In the genomic region with DNA sequence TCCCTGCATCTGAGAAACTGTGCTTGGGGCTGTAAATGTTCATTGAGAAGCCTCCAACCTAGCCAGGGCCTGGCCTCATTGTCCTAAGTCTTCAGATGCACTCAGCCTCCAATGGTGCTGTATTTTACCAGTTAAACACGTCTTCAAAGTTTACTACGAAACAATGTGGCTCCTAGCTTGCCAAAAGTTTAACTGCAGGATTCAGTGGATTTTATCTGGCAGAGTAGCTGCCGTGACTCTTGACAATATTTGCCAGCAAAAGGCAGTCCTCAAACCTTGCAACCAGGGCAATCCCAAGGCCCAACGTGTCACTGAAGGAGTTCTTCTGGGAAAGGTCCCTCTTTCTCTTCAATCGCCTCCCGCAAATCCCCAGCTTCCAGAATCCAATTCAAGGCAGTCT, we compare ENCODE assay signal across 11 cellular contexts. TPM values are rescaled to one million over a fixed set of nuclear protein-coding genes. Genes with fewer than 3 reads are reported as not detected.
A peak's percentile ranks its signal among the peaks of the same experiment; 100 is the strongest.
DNase-seq lines count a peak whose midpoint lies in the region; ATAC-seq and TF ChIP-seq lines count a peak whose summit lies in the region.
"Had no signal": no experiment of that assay in that cellular context is flagged by ENCODE, and none has a peak within 500 bp of the region (broad histone marks: within the 10 kb centered on the region; RNA-seq: fewer than 3 reads in every experiment).

No MANE protein-coding gene starts in this region.

- H3K79me2 ChIP-seq in neural progenitor cell (ENCODE audit: low read depth), result no peaks in the 10 kb centered on the region

- H3K27ac Mint-ChIP-seq in neural progenitor cell, result no peak overlapping the region

- no peaks in the 10 kb centered on the region for H3K36me3 Mint-ChIP-seq in neural progenitor cell

- no peaks in the 10 kb centered on the region for H3K9me3 ChIP-seq in heart left ventricle
- H3K9me3 ChIP-seq in neural progenitor cell (ENCODE audit: low read depth), result no peaks in the 10 kb centered on the region
- no peaks in the 10 kb centered on the region for H3K9me3 ChIP-seq in upper lobe of left lung
- H3K9me3 ChIP-seq: A549 had no signal

- peaks cover 3% of the 10 kb centered on the region for H3K4me1 Mint-ChIP-seq in neural progenitor cell

- intact Hi-C loops in heart left ventricle (cut with DNase I), result loop anchor here (5.0 to 10.0 kb wide), 11 partner anchors 133 to 1385 kb away; no protein-coding TSS in a partner anchor
- intact Hi-C loops in Right ventricle myocardium inferior (cut with DNase I), result loop anchor here (5.0 kb wide), 2 partner anchors 573 to 1378 kb away; no protein-coding TSS in a partner anchor
- intact Hi-C loops in posterior vena cava (cut with DNase I), result loop anchor here in 1 of 2 donors (5.0 kb wide), 1 partner anchor 133 kb away; no protein-coding TSS in a partner anchor

- peak overlapping the region in 11 of 12 donors; percentile 18 to 88 (median 74) for H3K4me3 ChIP-seq in heart left ventricle
- H3K4me3 ChIP-seq in fibroblast of villous mesenchyme (ENCODE audit: low read depth, low read length), result peak overlapping the region; percentile 82
- no peak overlapping the region for H3K4me3 ChIP-seq in neural progenitor cell
- peak overlapping the region; percentile 5 to 84 (median 68) for H3K4me3 ChIP-seq in upper lobe of left lung

- H4K20me1 ChIP-seq in neural progenitor cell (ENCODE audit: low read depth), result no peaks in the 10 kb centered on the region

- peaks cover 7% of the 10 kb centered on the region for H3K27me3 Mint-ChIP-seq in neural progenitor cell (ENCODE audit: insufficient read depth, low read depth)

- TF ChIP-seq EP300 in upper lobe of left lung (IDR thresholded peaks at IDR 0.05), result no peak

- DNase-seq in heart left ventricle (no peak), Right ventricle myocardium inferior (ENCODE audit: missing footprints) (no peak), fibroblast of villous mesenchyme (ENCODE audit: low read depth) (no peak), neural progenitor cell (ENCODE audit: low spot score) (no peak), upper lobe of left lung (no peak), NCI-H1436 treated with DMSO at 0.1 percent for 48 hours (lab: John Stamatoyannopoulos, UW) (no peak), posterior vena cava (ENCODE audit: low spot score) (no peak), omental fat pad (ENCODE audit: low spot score) (no peak)
- DNase-seq: activated T-cell treated with anti-CD3 and anti-CD28 coated beads for 4 hours had no signal

- H3K4me2 ChIP-seq in neural progenitor cell, result peak overlapping the region; percentile 98

- no peak overlapping the region for H2AFZ ChIP-seq in neural progenitor cell (replicated peaks)

- peaks cover 0 to 21% (median 2%) of the 10 kb centered on the region in 12 donors for H3K4me1 ChIP-seq in heart left ventricle
- H3K4me1 ChIP-seq in neural progenitor cell, result no peaks in the 10 kb centered on the region
- H3K4me1 ChIP-seq in upper lobe of left lung, result peaks cover 9 to 47% (median 28%) of the 10 kb centered on the region in 4 donors

- H3K27me3 ChIP-seq in heart left ventricle (peaks cover 0 to 5% (median 0%) of the 10 kb centered on the region in 9 donors), neural progenitor cell (peaks cover 44% of the 10 kb centered on the region), upper lobe of left lung (no peaks in the 10 kb centered on the region)

- H3K9me3 Mint-ChIP-seq in neural progenitor cell, result no peaks in the 10 kb centered on the region

- TF ChIP-seq POLR2A in heart left ventricle (IDR thresholded peaks at IDR 0.05) (no peak), upper lobe of left lung (IDR thresholded peaks at IDR 0.05) (no peak)

- H3K9ac ChIP-seq in neural progenitor cell, result no peak overlapping the region

- H3F3A ChIP-seq in neural progenitor cell (ENCODE audit: low read depth), result peaks cover 8% of the 10 kb centered on the region

- 50 to 64% (median 56%) methylated on average over 6 of the region's 6 CpGs for WGBS in heart left ventricle, 4 donors
- WGBS in upper lobe of left lung, 2 donors, result 47 to 51% methylated on average over 6 of the region's 6 CpGs

- peak overlapping the region; percentile 81 for H3K4me3 Mint-ChIP-seq in neural progenitor cell

- no peaks in the 10 kb centered on the region for H3K36me3 ChIP-seq in heart left ventricle
- H3K36me3 ChIP-seq in neural progenitor cell, result no peaks in the 10 kb centered on the region
- H3K36me3 ChIP-seq in upper lobe of left lung, result no peaks in the 10 kb centered on the region
- H3K36me3 ChIP-seq: cardiac muscle cell had no signal

- H3K27ac ChIP-seq in heart left ventricle (peak overlapping the region in 8 of 12 donors; percentile 8 to 83 (median 74)), neural progenitor cell (no peak overlapping the region), upper lobe of left lung (peak overlapping the region; percentile 1 to 75 (median 33))
- H3K27ac ChIP-seq: cardiac muscle cell had no signal

- TF ChIP-seq CTCF in heart left ventricle (IDR thresholded peaks at IDR 0.05) (no peak), fibroblast of villous mesenchyme (IDR thresholded peaks at IDR 0.05; ENCODE audit: insufficient read depth, low read depth, low read length) (no peak), neural progenitor cell (IDR thresholded peaks at IDR 0.05) (no peak), upper lobe of left lung (IDR thresholded peaks at IDR 0.05) (no peak), omental fat pad (IDR thresholded peaks at IDR 0.05) (no peak)

- no peak for ATAC-seq in heart left ventricle
- no peak for ATAC-seq in Right ventricle myocardium inferior
- no peak for ATAC-seq in upper lobe of left lung (ENCODE audit: low FRiP score in 2 of 2)
- no peak for ATAC-seq in omental fat pad (ENCODE audit: low FRiP score)
- ATAC-seq: A549 had no signal

RNA-seq across cellular contexts. Expression of a gene that starts 1.1 kb away (rescaled TPM):
- 10 to 100 TPM in 2 of 9 donors, 1 to 10 TPM in 7; 3.1 to 17.7 (median 7.1) TPM for total RNA-seq in heart left ventricle
- 1 to 10 TPM; 2.1 to 9.9 TPM for polyA plus RNA-seq in heart left ventricle
- total RNA-seq in Right ventricle myocardium inferior, result 8.4 TPM
- total RNA-seq in fibroblast of villous mesenchyme, result 12.1 and 16.4 TPM in 2 replicates
- 0.90 and 1.4 TPM in 2 replicates for total RNA-seq in neural progenitor cell (ENCODE audit: low replicate concordance)
- 10 to 100 TPM; 20.8 to 59.7 (median 39.8) TPM for total RNA-seq in upper lobe of left lung
- 10 to 100 TPM; 33.8 to 42.4 TPM for total RNA-seq in posterior vena cava
- 10 to 100 TPM; 20.7 to 98.7 (median 59.1) TPM for total RNA-seq in omental fat pad
